Comparison of ENCODE assay signal across 13 cellular contexts in genomic region chr20:14235355-14235754, GRCh38.
DNase-seq lines count a peak whose midpoint lies in the region; TF ChIP-seq lines count a peak whose summit lies in the region.
"Had no signal": no experiment of that assay in that cellular context is flagged by ENCODE, and none has a peak within 500 bp of the region (broad histone marks: within the 10 kb centered on the region; RNA-seq: fewer than 3 reads in every experiment).

No MANE protein-coding gene starts in this region.

- POLR2A ChIA-PET in AG04450 (lab: Yijun Ruan, JAX), result interaction anchor here (0.6 kb wide), 1 partner anchor 10 kb away, joined by 3 read pairs; no protein-coding TSS in a partner anchor

- H3K4me3 ChIP-seq in AG04450 (ENCODE audit: low read depth, low read length), result no peak overlapping the region
- H3K4me3 ChIP-seq in kidney epithelial cell (ENCODE audit: low read depth, low read length), result no peak overlapping the region
- H3K4me3 ChIP-seq: transverse colon had no signal

- no peak overlapping the region for H3K27ac ChIP-seq in AG04450 (ENCODE audit: low read depth, low read length)
- H3K27ac ChIP-seq: dorsolateral prefrontal cortex, transverse colon had no signal

- H3K36me3 ChIP-seq in kidney epithelial cell (ENCODE audit: control insufficient read depth, insufficient read depth, low read length), result no peaks in the 10 kb centered on the region
- H3K36me3 ChIP-seq: transverse colon had no signal

- DNase-seq in AG04450 (ENCODE audit: low read depth, low spot score) (peak; percentile 47), LHCN-M2 (ENCODE audit: low read depth) (peak; percentile 77), astrocyte of the hippocampus (ENCODE audit: low read depth, low spot score) (peak; percentile 44), kidney epithelial cell (ENCODE audit: low read depth) (peak; percentile 42), NCI-H2081 treated with DMSO at 0.1 percent for 48 hours (lab: John Stamatoyannopoulos, UW) (no peak), SW480 (ENCODE audit: low spot score) (no peak), iPS-NIHi11 (ENCODE audit: low spot score) (no peak), SHP77 treated with DMSO at 0.1 percent for 48 hours (lab: John Stamatoyannopoulos, UW) (no peak)
- DNase-seq: activated naive CD4-positive, alpha-beta T cell treated with Interleukin-2 at 50 U/mL for 16 hours; C1 segment of cervical spinal cord; dorsolateral prefrontal cortex; NCI-H1694 treated with DMSO at 0.1 percent for 48 hours; transverse colon had no signal

- CTCF ChIA-PET in AG04450 (lab: Charles Lee), result interaction anchor here (1.0 to 2.1 kb wide), 3 partner anchors 10 to 102 kb away, joined by 3 to 7 read pairs (median 3); partner anchors contain the start of gene FLRT3

- no peaks in the 10 kb centered on the region for H3K9me3 ChIP-seq in AG04450 (ENCODE audit: control insufficient read depth, insufficient read depth, low read length)
- H3K9me3 ChIP-seq: transverse colon had no signal

- TF ChIP-seq CTCF in AG04450 (IDR thresholded peaks at IDR 0.05; ENCODE audit: low read depth, low read length) (no peak), kidney epithelial cell (IDR thresholded peaks at IDR 0.05; ENCODE audit: insufficient read depth, low read length, poor library complexity, severe bottlenecking) (no peak)

- H3K27me3 ChIP-seq in AG04450 (ENCODE audit: control insufficient read depth, insufficient read depth, low read length) (no peaks in the 10 kb centered on the region), kidney epithelial cell (ENCODE audit: control insufficient read depth, insufficient read depth, low read length) (no peaks in the 10 kb centered on the region)
- H3K27me3 ChIP-seq: dorsolateral prefrontal cortex, transverse colon had no signal

Comparison
In these comparisons a context has a peak if more than half of its experiments do, and no peak if none do; other contexts are left out.
1. DNase-seq: peak in AG04450 (single experiment), LHCN-M2 (single experiment), astrocyte of the hippocampus (single experiment) and kidney epithelial cell (single experiment); none in NCI-H2081 treated with DMSO at 0.1 percent for 48 hours (single experiment), SW480 (single experiment), iPS-NIHi11 (single experiment) and SHP77 treated with DMSO at 0.1 percent for 48 hours (single experiment).